In genomic region chrX:150361777-150362351, GRCh38 we compare ENCODE assay signal across 10 cellular contexts. TPM values are rescaled to one million over a fixed set of nuclear protein-coding genes. Genes with fewer than 3 reads are reported as not detected.
DNase-seq lines count a peak whose midpoint lies in the region; ATAC-seq, FAIRE-seq and TF ChIP-seq lines count a peak whose summit lies in the region.
"Had no signal": no experiment of that assay in that cellular context is flagged by ENCODE, and none has a peak within 500 bp of the region (broad histone marks: within the 10 kb centered on the region; RNA-seq: fewer than 3 reads in every experiment).

No MANE protein-coding gene starts in this region.

- H3K4me3 ChIP-seq in kidney (ENCODE audit: low read length in 2 of 2) = peak overlapping the region; percentile 54 to 55

- H3K4me3 Mint-ChIP-seq in activated naive CD8-positive, alpha-beta T cell treated with anti-CD3 and anti-CD28 coated beads, Interleukin-2, amount 10 ng/mL, durations not matched to agents 7 days and 5 days = peak overlapping the region; percentile 78
- H3K4me3 Mint-ChIP-seq in stimulated activated naive CD8-positive, alpha-beta T cell treated with anti-CD3 and anti-CD28 coated beads, Interleukin-15, Interleukin-2, amounts not matched to agents 100 ng/mL and 50 ng/mL, for 24 hours = peak overlapping the region; percentile 81

- no peaks in the 10 kb centered on the region for H3K9me3 ChIP-seq in kidney (ENCODE audit: control insufficient read depth in 1 of 2, low read length in 2 of 2)

- intact Hi-C loops in kidney (cut with DNase I) = loop anchor here (10.0 kb wide), 1 partner anchor 397 kb away; no protein-coding TSS in a partner anchor

- no peaks in the 10 kb centered on the region for H3K36me3 ChIP-seq in kidney (ENCODE audit: control insufficient read depth in 1 of 2, insufficient read depth in 2 of 2, low read length in 2 of 2)

- peak overlapping the region in 1 of 2 donors; percentile 3 for H3K9ac ChIP-seq in kidney (ENCODE audit: low read length in 2 of 2)

- no peaks in the 10 kb centered on the region for H3K9me3 Mint-ChIP-seq in activated naive CD8-positive, alpha-beta T cell treated with anti-CD3 and anti-CD28 coated beads, Interleukin-2, amount 10 ng/mL, durations not matched to agents 7 days and 5 days
- H3K9me3 Mint-ChIP-seq in stimulated activated naive CD8-positive, alpha-beta T cell treated with anti-CD3 and anti-CD28 coated beads, Interleukin-15, Interleukin-2, amounts not matched to agents 100 ng/mL and 50 ng/mL, for 24 hours = no peaks in the 10 kb centered on the region

- peak overlapping the region; percentile 66 for H3K27ac Mint-ChIP-seq in activated naive CD8-positive, alpha-beta T cell treated with anti-CD3 and anti-CD28 coated beads, Interleukin-2, amount 10 ng/mL, durations not matched to agents 7 days and 5 days
- peak overlapping the region; percentile 45 for H3K27ac Mint-ChIP-seq in stimulated activated naive CD8-positive, alpha-beta T cell treated with anti-CD3 and anti-CD28 coated beads, Interleukin-15, Interleukin-2, amounts not matched to agents 100 ng/mL and 50 ng/mL, for 24 hours

- DNase-seq in NCI-H1105 treated with DMSO at 0.1 percent for 48 hours (lab: John Stamatoyannopoulos, UW) (peak; percentile 18), NCI-H1105 (lab: John Stamatoyannopoulos, UW) (no peak), kidney (peak; percentile 85), HPDE6-E6E7 (ENCODE audit: extremely low spot score) (no peak)
- peak; percentile 32 for DNase-seq in activated naive CD8-positive, alpha-beta T cell treated with anti-CD3 and anti-CD28 coated beads, Interleukin-2, amount 10 ng/mL, durations not matched to agents 7 days and 5 days

- ATAC-seq in activated naive CD8-positive, alpha-beta T cell treated with anti-CD3 and anti-CD28 coated beads, Interleukin-2, amount 10 ng/mL, durations not matched to agents 7 days and 5 days (ENCODE audit: low read depth) = no peak
- ATAC-seq in HG03442 (IDR thresholded peaks at IDR 0.05; ENCODE audit: unreplicated experiment) = no peak
- no peak for ATAC-seq in HG02623 (IDR thresholded peaks at IDR 0.05; ENCODE audit: unreplicated experiment)

- H3K27ac ChIP-seq in kidney (ENCODE audit: low read depth in 2 of 2, low read length in 2 of 2) = no peak overlapping the region

- TF ChIP-seq CTCF in kidney (IDR thresholded peaks at IDR 0.05; ENCODE audit: borderline replicate concordance, extremely low read depth, insufficient read depth) = no peak

- H3K4me1 ChIP-seq in kidney (ENCODE audit: control insufficient read depth in 1 of 2, insufficient read depth in 1 of 2, low read depth in 1 of 2, low read length in 2 of 2) = peaks cover 0 to 2% of the 10 kb centered on the region in 2 donors

- no peaks in the 10 kb centered on the region for H3K36me3 Mint-ChIP-seq in activated naive CD8-positive, alpha-beta T cell treated with anti-CD3 and anti-CD28 coated beads, Interleukin-2, amount 10 ng/mL, durations not matched to agents 7 days and 5 days
- H3K36me3 Mint-ChIP-seq in stimulated activated naive CD8-positive, alpha-beta T cell treated with anti-CD3 and anti-CD28 coated beads, Interleukin-15, Interleukin-2, amounts not matched to agents 100 ng/mL and 50 ng/mL, for 24 hours (ENCODE audit: low read depth) = no peaks in the 10 kb centered on the region

- no peak for FAIRE-seq in kidney (lab: Jason Lieb, UNC)
- FAIRE-seq: A204.1, islet of Langerhans had no signal

- peaks cover 35% of the 10 kb centered on the region for H3K27me3 Mint-ChIP-seq in activated naive CD8-positive, alpha-beta T cell treated with anti-CD3 and anti-CD28 coated beads, Interleukin-2, amount 10 ng/mL, durations not matched to agents 7 days and 5 days
- peaks cover 18% of the 10 kb centered on the region for H3K27me3 Mint-ChIP-seq in stimulated activated naive CD8-positive, alpha-beta T cell treated with anti-CD3 and anti-CD28 coated beads, Interleukin-15, Interleukin-2, amounts not matched to agents 100 ng/mL and 50 ng/mL, for 24 hours

- POLR2A ChIA-PET in activated naive CD8-positive, alpha-beta T cell treated with anti-CD3 and anti-CD28 coated beads, Interleukin-2, amount 10 ng/mL, durations not matched to agents 7 days and 5 days (lab: Charles Lee) = no interaction called here

- H3K4me1 Mint-ChIP-seq in activated naive CD8-positive, alpha-beta T cell treated with anti-CD3 and anti-CD28 coated beads, Interleukin-2, amount 10 ng/mL, durations not matched to agents 7 days and 5 days = peaks cover 19% of the 10 kb centered on the region
- peaks cover 25% of the 10 kb centered on the region for H3K4me1 Mint-ChIP-seq in stimulated activated naive CD8-positive, alpha-beta T cell treated with anti-CD3 and anti-CD28 coated beads, Interleukin-15, Interleukin-2, amounts not matched to agents 100 ng/mL and 50 ng/mL, for 24 hours (ENCODE audit: low read depth)

RNA-seq across cellular contexts. Expression of gene MAMLD1, which starts 1.3 kb away (rescaled TPM):
- 1 to 10 TPM; 1.6 to 2.5 TPM for total RNA-seq in activated naive CD8-positive, alpha-beta T cell treated with anti-CD3 and anti-CD28 coated beads, Interleukin-2, amount 10 ng/mL, durations not matched to agents 7 days and 5 days
- 6.5 TPM for total RNA-seq in kidney
- 1.4 TPM for polyA plus RNA-seq in kidney (ENCODE audit: insufficient read depth, low read depth, low replicate concordance)

Comparison
In these comparisons a context has a peak if more than half of its experiments do, and no peak if none do; other contexts are left out.
1. DNase-seq: peak in NCI-H1105 treated with DMSO at 0.1 percent for 48 hours (single experiment), activated naive CD8-positive, alpha-beta T cell treated with anti-CD3 and anti-CD28 coated beads, Interleukin-2, amount 10 ng/mL, durations not matched to agents 7 days and 5 days (single experiment) and kidney (single experiment); none in NCI-H1105 (single experiment) and HPDE6-E6E7 (single experiment).